1 cellular context compared by ENCODE assay signal in genomic region chr4:77072195-77072753, GRCh38.
TF ChIP-seq lines count a peak whose summit lies in the region.

No MANE protein-coding gene starts in this region.

TF ChIP-seq in HEK293, 187 proteins besides CTCF, POLR2A, EP300 and RAD21 (continued from another document):
- TF ChIP-seq PRDM10 (tag by site-specific recombination; IDR thresholded peaks at IDR 0.05) (no peak), ZBTB21 (tag by site-specific recombination; IDR thresholded peaks at IDR 0.05) (no peak), ZNF324 (tag by site-specific recombination; IDR thresholded peaks at IDR 0.05) (no peak), ZNF624 (tag by site-specific recombination; IDR thresholded peaks at IDR 0.05) (no peak), ZNF248 (tag by site-specific recombination; IDR thresholded peaks at IDR 0.05) (no peak), PBX3 (CRISPR knock-in tag; IDR thresholded peaks at IDR 0.05) (no peak), KLF16 (tag by site-specific recombination; IDR thresholded peaks at IDR 0.05) (no peak), ZNF362 (tag by site-specific recombination; IDR thresholded peaks at IDR 0.05) (peak; percentile 87), ATF2 (tag by site-specific recombination; IDR thresholded peaks at IDR 0.05; ENCODE audit: low read depth) (peak; percentile 76), ZNF830 (tag by site-specific recombination; IDR thresholded peaks at IDR 0.05; ENCODE audit: low read depth) (no peak), ZNF398 (tag by site-specific recombination; IDR thresholded peaks at IDR 0.05) (no peak), ZNF580 (tag by site-specific recombination; IDR thresholded peaks at IDR 0.05) (no peak), ZNF692 (tag by site-specific recombination; IDR thresholded peaks at IDR 0.05) (no peak), OVOL3 (tag by site-specific recombination; IDR thresholded peaks at IDR 0.05) (no peak), ZNF121 (tag by site-specific recombination; IDR thresholded peaks at IDR 0.05) (peak; percentile 54; the same call in 1 of the 2 replicates), ZNF140 (tag by site-specific recombination; IDR thresholded peaks at IDR 0.05) (no peak), ZSCAN23 (tag by site-specific recombination; IDR thresholded peaks at IDR 0.05) (no peak), ZNF350 (tag by site-specific recombination; IDR thresholded peaks at IDR 0.05) (no peak), ZNF433 (tag by site-specific recombination; IDR thresholded peaks at IDR 0.05; ENCODE audit: low read depth) (no peak)
TF ChIP-seq in HEK293: peak in this region for 6.
